ENCODE assay signal across 19 cellular contexts in the genomic region with DNA sequence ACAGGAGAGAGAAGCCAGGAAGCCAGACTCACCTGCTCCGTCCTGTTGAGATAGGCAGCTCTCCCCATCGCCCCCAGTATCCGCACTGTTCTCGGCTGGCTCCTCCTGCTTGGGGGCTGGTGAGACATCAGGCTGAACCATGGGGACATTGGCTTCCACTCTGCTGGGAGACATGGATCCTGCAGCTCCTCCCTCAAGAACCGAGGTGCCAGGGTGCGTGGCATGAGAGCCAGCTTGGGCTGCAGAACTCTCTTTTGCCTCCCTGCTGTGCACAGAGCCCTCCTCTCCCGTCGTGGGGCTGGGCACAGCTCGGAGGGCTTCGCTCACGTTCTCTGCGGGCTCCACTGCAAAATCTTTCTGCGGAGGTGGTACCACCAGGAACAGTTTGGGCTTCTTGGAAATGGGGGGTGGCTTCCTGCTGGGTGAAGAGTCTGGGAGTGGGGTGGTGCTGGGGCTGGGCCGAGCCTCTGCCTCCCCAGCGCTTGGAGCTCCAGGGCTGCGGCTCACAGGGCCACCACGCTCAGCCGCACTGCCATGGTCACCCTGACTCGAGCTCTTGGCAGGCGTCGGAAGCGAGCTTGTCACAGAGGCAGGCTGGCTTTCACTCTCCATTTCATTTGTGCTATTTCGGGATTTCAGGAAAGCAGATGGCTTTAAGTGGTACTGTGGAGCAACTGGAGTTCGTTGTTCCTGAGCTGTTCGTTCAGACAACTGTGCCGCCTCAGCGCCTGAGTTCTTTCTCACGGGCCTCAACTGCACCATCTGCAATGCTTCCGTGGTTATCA. TPM values are rescaled to one million over a fixed set of nuclear protein-coding genes. Genes with fewer than 3 reads are reported as not detected.
DNase-seq lines count a peak whose midpoint lies in the region; ATAC-seq, FAIRE-seq and TF ChIP-seq lines count a peak whose summit lies in the region.
"Had no signal": no experiment of that assay in that cellular context is flagged by ENCODE, and none has a peak within 500 bp of the region (broad histone marks: within the 10 kb centered on the region; RNA-seq: fewer than 3 reads in every experiment).

No MANE protein-coding gene starts in this region.

- no peak overlapping the region for H4K8ac ChIP-seq in trophoblast cell (ENCODE audit: low read depth, low read length)

- H3K9ac ChIP-seq in trophoblast cell (ENCODE audit: low read length) = no peak overlapping the region

- no peak overlapping the region for H3K4ac ChIP-seq in trophoblast cell (ENCODE audit: low read depth, low read length)

- H3K27me3 ChIP-seq in dorsolateral prefrontal cortex = no peaks in the 10 kb centered on the region
- H3K27me3 ChIP-seq in trophoblast cell (ENCODE audit: insufficient read depth, low read length) = no peaks in the 10 kb centered on the region

- H2BK12ac ChIP-seq in trophoblast cell (ENCODE audit: low read length) = no peak overlapping the region

- no peak overlapping the region for H2BK120ac ChIP-seq in trophoblast cell (ENCODE audit: insufficient read depth, low read length, poor library complexity)

- H3K14ac ChIP-seq in trophoblast cell (ENCODE audit: low read length) = no peak overlapping the region

- H3K9me3 ChIP-seq in trophoblast cell (ENCODE audit: insufficient read depth, low read depth, low read length) = peaks cover 1% of the 10 kb centered on the region

- peak overlapping the region in 51 of 59 donors; percentile 6 to 88 (median 64) for H3K27ac ChIP-seq in dorsolateral prefrontal cortex
- H3K27ac ChIP-seq in trophoblast cell (ENCODE audit: low read depth, low read length) = no peak overlapping the region
- H3K27ac ChIP-seq: HL-60, SK-N-MC had no signal

- no peak overlapping the region for H3K23ac ChIP-seq in trophoblast cell (ENCODE audit: low read length)

- no peak overlapping the region for H2AK5ac ChIP-seq in trophoblast cell (ENCODE audit: low read length)

- H2AFZ ChIP-seq in trophoblast cell (ENCODE audit: insufficient read depth, low read length, poor library complexity) = no peak overlapping the region

- no peaks in the 10 kb centered on the region for H3K79me1 ChIP-seq in trophoblast cell (ENCODE audit: low read length)

- peak; percentile 58 for DNase-seq in NCI-H2171 treated with DMSO at 0.1 percent for 48 hours (lab: John Stamatoyannopoulos, UW)
- peak in 7 of 10 donors; percentile 54 to 74 (median 68) for DNase-seq in dorsolateral prefrontal cortex
- DNase-seq in islet precursor cell = peak; percentile 42
- DNase-seq in sciatic nerve (ENCODE audit: low spot score) = no peak
- no peak for DNase-seq in trophoblast cell
- no peak for DNase-seq in HTR-8/SVneo (ENCODE audit: insufficient read length, low spot score)
- DNase-seq in GM10266 (ENCODE audit: extremely low spot score) = no peak
- DNase-seq: DMS153, KG1, kidney, NCI-H1092, NCI-H345 had no signal

- H3K4me2 ChIP-seq in trophoblast cell (ENCODE audit: low read length) = no peak overlapping the region

- TF ChIP-seq CTCF in dorsolateral prefrontal cortex (IDR thresholded peaks at IDR 0.05 in 54 of 56, conservative IDR thresholded peaks at IDR 0.05 in 2 of 56; ENCODE audit: low read depth in 1 of 56, partially characterized antibody in 56 of 56) (no peak), GM10266 (IDR thresholded peaks at IDR 0.05; ENCODE audit: control insufficient read depth, insufficient read depth, low read depth, missing control alignments) (no peak)

- H3K36me3 ChIP-seq in trophoblast cell (ENCODE audit: control insufficient read depth in 1 of 2, insufficient read depth in 2 of 2, low read length in 2 of 2) = peaks cover 35 to 39% of the 10 kb centered on the region in 2 experiments

- H2BK5ac ChIP-seq in trophoblast cell (ENCODE audit: low read depth, low read length, poor library complexity) = no peak overlapping the region

- no peaks in the 10 kb centered on the region for H3K79me2 ChIP-seq in trophoblast cell (ENCODE audit: control insufficient read depth, insufficient read depth, low read length, poor library complexity)

- H3K4me1 ChIP-seq in trophoblast cell (ENCODE audit: control insufficient read depth in 1 of 2, insufficient read depth in 2 of 2, low read length in 2 of 2) = no peaks in the 10 kb centered on the region

- no peak overlapping the region for H4K12ac ChIP-seq in trophoblast cell (ENCODE audit: low read depth, low read length)

- H3K18ac ChIP-seq in trophoblast cell (ENCODE audit: low read length) = no peak overlapping the region

- intact Hi-C loops in dorsolateral prefrontal cortex (cut with DNase I) = loop anchor here (5.0 kb wide), 4 partner anchors 77 to 342 kb away; partner anchors contain the start of gene CCDC28A (in 1 of the 2)
- intact Hi-C loops in sciatic nerve (cut with DNase I) = loop anchor here (5.0 kb wide), 1 partner anchor 157 kb away; no protein-coding TSS in a partner anchor

- WGBS in trophoblast cell (ENCODE audit: extremely low coverage, insufficient coverage, insufficient read length) = no CpG with 5 or more reads among the region's 29 CpGs

- H3K4me3 ChIP-seq in dorsolateral prefrontal cortex (peak overlapping the region in 56 of 59 donors; percentile 3 to 57 (median 32)), trophoblast cell (ENCODE audit: low read depth, low read length) (no peak overlapping the region)
- H3K4me3 ChIP-seq: SK-N-MC had no signal

- no peak for FAIRE-seq in HTR-8/SVneo (lab: Jason Lieb, UNC)
- FAIRE-seq: kidney, TTC549 had no signal

- ATAC-seq in sciatic nerve = peak; percentile 4

- H4K91ac ChIP-seq in trophoblast cell (ENCODE audit: low read depth, low read length) = no peak overlapping the region

RNA-seq across cellular contexts. Expression of gene HEBP2, which starts 26.5 kb away (rescaled TPM):
- total RNA-seq in dorsolateral prefrontal cortex (10 to 100 TPM in 118 of 120 experiments, 1 to 10 TPM in 2; 8.3 to 29.9 (median 17.4) TPM), sciatic nerve (39.9 TPM)
- polyA plus RNA-seq in trophoblast cell (2013) = 119 and 121 TPM in 2 replicates

RNA-seq across cellular contexts. Expression of gene SMIM28, which starts 52.8 kb away (rescaled TPM):
- total RNA-seq in dorsolateral prefrontal cortex = not detected
- total RNA-seq in sciatic nerve = not detected
- polyA plus RNA-seq in trophoblast cell (2013) = not detected in 2 replicates
- total RNA-seq: chondrocyte, endothelial cell of umbilical vein, kidney, posterior vena cava had no signal
- polyA plus RNA-seq: BJ, endothelial cell of umbilical vein had no signal

Comparison
In these comparisons a context has a peak if more than half of its experiments do, and no peak if none do; other contexts are left out.
1. DNase-seq: peak in NCI-H2171 treated with DMSO at 0.1 percent for 48 hours (single experiment), dorsolateral prefrontal cortex (7 of 10) and islet precursor cell (single experiment); none in sciatic nerve (single experiment), trophoblast cell (0 of 2), HTR-8/SVneo (single experiment) and GM10266 (single experiment).